ENCODE assay signal across 33 cellular contexts in the genomic region with DNA sequence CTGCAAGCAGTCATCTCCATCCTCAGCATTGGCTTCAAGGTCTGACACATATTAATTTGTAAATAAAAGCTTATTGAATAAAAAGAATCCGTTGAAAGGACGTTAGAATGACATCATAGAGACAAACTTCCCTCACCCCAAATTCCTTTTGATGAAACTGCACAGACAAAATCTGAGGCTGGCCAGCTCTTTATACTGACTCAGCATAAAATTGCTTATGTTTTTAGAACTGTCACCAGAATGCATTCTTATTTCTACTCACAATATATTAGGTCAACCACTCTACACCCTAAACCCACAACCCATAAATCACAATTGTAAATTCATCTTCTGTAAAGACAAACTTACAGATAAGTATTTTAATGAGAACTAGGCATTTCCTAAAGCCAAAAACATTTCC. TPM values are rescaled to one million over a fixed set of nuclear protein-coding genes. Genes with fewer than 3 reads are reported as not detected.
"Had no signal": no experiment of that assay in that cellular context is flagged by ENCODE, and none has a peak within 500 bp of the region (broad histone marks: within the 10 kb centered on the region; RNA-seq: fewer than 3 reads in every experiment).

No MANE protein-coding gene starts in this region.

- ATAC-seq: activated CD8-positive, alpha-beta T cell treated with anti-CD3 and anti-CD28 coated beads for 36 hours; activated naive CD4-positive, alpha-beta T cell treated with anti-CD3 and anti-CD28 coated beads, Interleukin-2, amount 50 U/mL, for 72 hours; activated T-cell treated with anti-CD3 and anti-CD28 coated beads, Interleukin-2, amount 50 U/mL, for 4 hours; activated T-cell treated with anti-CD3 and anti-CD28 coated beads, Interleukin-2, amount 50 U/mL, for 72 hours; activated T-helper 17 cell treated with anti-CD3 and anti-CD28 coated beads, Interleukin-2, amount 50 U/mL, for 72 hours had no signal

- H3K9me3 ChIP-seq: adrenal gland had no signal

- H3K27ac ChIP-seq: adrenal gland, cardiac muscle cell, VCaP had no signal

- DNase-seq: activated B cell treated with CpG ODN at 0.5 μM for 24 hours; activated CD4-positive, alpha-beta memory T cell treated with anti-CD3 and anti-CD28 coated beads for 36 hours; activated CD4-positive, alpha-beta T cell treated with anti-CD3 and anti-CD28 coated beads for 4 hours; activated CD4-positive, alpha-beta T cell treated with anti-CD3 and anti-CD28 coated beads, Interleukin-2, amount 10 ng/mL, durations not matched to agents 24 days and 14 days; activated CD4-positive, alpha-beta T cell treated with anti-CD3 and anti-CD28 coated beads, Interleukin-2, amount 50 U/mL, for 1 hour; activated CD4-positive, alpha-beta T cell treated with anti-CD3 and anti-CD28 coated beads, Interleukin-2, amount 50 U/mL, for 4 hours; activated CD4-positive, CD25-positive, alpha-beta regulatory T cell treated with anti-CD3 and anti-CD28 coated beads, Interleukin-2, amount 50 U/mL, for 72 hours; activated CD8-positive, alpha-beta memory T cell treated with anti-CD3 and anti-CD28 coated beads, Interleukin-2, amount 50 U/mL, for 4 hours; activated CD8-positive, alpha-beta T cell treated with anti-CD3 and anti-CD28 coated beads for 36 hours; activated effector memory CD4-positive, alpha-beta T cell treated with anti-CD3 and anti-CD28 coated beads, Interleukin-2, amount 50 U/mL, for 16 hours; activated gamma-delta T cell treated with Interleukin-2 at 50 U/mL for 16 hours; activated naive CD4-positive, alpha-beta T cell; activated naive CD4-positive, alpha-beta T cell treated with anti-CD3 and anti-CD28 coated beads for 36 hours; activated naive CD4-positive, alpha-beta T cell treated with anti-CD3 and anti-CD28 coated beads, Interleukin-2, amount 50 U/mL, for 16 hours; activated naive CD8-positive, alpha-beta T cell treated with anti-CD3 and anti-CD28 coated beads for 36 hours; activated T-cell treated with anti-CD3 and anti-CD28 coated beads for 4 hours; activated T-cell treated with anti-CD3 and anti-CD28 coated beads, Interleukin-2, amount 50 U/mL, for 1 hour; activated T-cell treated with anti-CD3 and anti-CD28 coated beads, Interleukin-2, amount 50 U/mL, for 4 hours; activated T-cell treated with anti-CD3 and anti-CD28 coated beads, Interleukin-2, amount 50 U/mL, for 72 hours; adrenal gland; amniotic stem cell; aorta; cerebellar nuclear complex; T-helper 2 cell; T-helper 9 cell had no signal

- H3K4me1 ChIP-seq: adrenal gland had no signal

- FAIRE-seq: bronchial epithelial cell, TTC549 had no signal

- H3K4me3 ChIP-seq: adrenal gland, cardiac muscle cell had no signal

- H3K27me3 ChIP-seq: adrenal gland, cardiac muscle cell had no signal

- H3K36me3 ChIP-seq: adrenal gland, cardiac muscle cell had no signal

RNA-seq across cellular contexts. Expression of gene TENM1, which starts 3.2 kb away (rescaled TPM):
- total RNA-seq: activated B cell treated with CpG ODN at 0.5 μM for 24 hours; activated CD4-positive, alpha-beta T cell treated with anti-CD3 and anti-CD28 coated beads, Interleukin-2, amount 10 ng/mL, durations not matched to agents 24 days and 14 days; activated T-helper 1 cell treated with anti-CD3 and anti-CD28 coated beads, Interleukin-12 subunit alpha, Interleukin-12 subunit beta, Interleukin-2, Interleukin-4 antibody, amounts not matched to agents 30 ng/mL and 10 ng/mL and 1 ng/mL, durations not matched to agents 14 hours and 24 hours and 36 hours; chondrocyte had no signal
